Comparison of ENCODE assay signal across 19 cellular contexts in the genomic region with DNA sequence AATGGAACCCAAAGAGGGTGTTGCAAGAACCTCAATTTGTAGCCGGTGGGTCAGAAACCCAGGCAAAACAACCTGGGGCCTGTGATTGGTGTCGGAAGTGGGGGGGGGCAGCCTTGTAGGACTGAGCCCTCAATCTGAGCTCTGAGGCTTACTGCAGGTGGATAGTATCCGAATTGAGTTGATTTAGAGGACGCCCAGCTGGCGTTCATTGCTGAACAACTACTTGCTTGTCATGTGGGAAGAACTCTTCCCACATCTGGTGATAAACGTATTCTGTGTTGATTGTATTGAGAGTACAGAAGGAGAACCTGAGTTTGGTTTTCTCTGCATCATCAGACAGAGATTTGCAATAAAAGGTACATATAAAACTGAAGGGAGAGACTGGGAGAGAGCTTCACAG.
"Had no signal": no experiment of that assay in that cellular context is flagged by ENCODE, and none has a peak within 500 bp of the region (broad histone marks: within the 10 kb centered on the region; RNA-seq: fewer than 3 reads in every experiment).

No MANE protein-coding gene starts in this region.

- H3K9me3 Mint-ChIP-seq: activated B cell treated with CpG ODN at 0.5 μM for 24 hours; activated T-helper 2 cell treated with anti-CD3 and anti-CD28 coated beads, Interferon-gamma antibody, Interleukin-2, Interleukin-4, amounts not matched to agents 10 μg/mL and 5 μg/mL and 100 μg/mL, durations not matched to agents 14 hours and 24 hours and 36 hours; nephron; T-helper 1 cell treated with Interleukin-12 subunit alpha and Interleukin-12 subunit beta and Interleukin-4 antibody, amounts not matched to agents 30 μg/mL and 1 μg/mL, for 36 hours had no signal

- DNase-seq: activated B cell treated with CpG ODN at 0.5 μM for 24 hours; activated CD4-positive, alpha-beta T cell treated with anti-CD3 and anti-CD28 coated beads, Interleukin-2, amount 10 ng/mL, durations not matched to agents 7 days and 5 days; activated naive CD4-positive, alpha-beta T cell treated with anti-CD3 and anti-CD28 coated beads, Interleukin-2, amount 50 U/mL, for 16 hours; activated T-cell treated with anti-CD3 and anti-CD28 coated beads for 4 hours; adrenal gland; effector memory CD4-positive, alpha-beta T cell; islet precursor cell; left lung; mesenchymal stem cell; occipital lobe; stimulated activated CD4-positive, alpha-beta T cell treated with anti-CD3 and anti-CD28 coated beads, Interleukin-2, amount 100 ng/mL, for 24 hours; stimulated activated naive CD4-positive, alpha-beta T cell treated with Interleukin-2 at 50 U/mL for 16 hours had no signal

- H3K9me3 ChIP-seq: adrenal gland, left lung, prostate gland, suprapubic skin had no signal

- H3K27ac Mint-ChIP-seq: activated B cell treated with CpG ODN at 0.5 μM for 24 hours; activated CD4-positive, alpha-beta T cell treated with anti-CD3 and anti-CD28 coated beads, Interleukin-2, amount 10 ng/mL, durations not matched to agents 7 days and 5 days; activated T-helper 2 cell treated with anti-CD3 and anti-CD28 coated beads, Interferon-gamma antibody, Interleukin-2, Interleukin-4, amounts not matched to agents 10 μg/mL and 5 μg/mL and 100 μg/mL, durations not matched to agents 14 hours and 24 hours and 36 hours; nephron; T-helper 1 cell treated with Interleukin-12 subunit alpha and Interleukin-12 subunit beta and Interleukin-4 antibody, amounts not matched to agents 30 μg/mL and 1 μg/mL, for 36 hours had no signal

- H3K27me3 ChIP-seq: adrenal gland, left lung, suprapubic skin had no signal

- H3K4me3 ChIP-seq: adrenal gland, left lung, prostate gland, suprapubic skin had no signal

- H3K27ac ChIP-seq: adrenal gland, left lung, prostate gland, suprapubic skin had no signal

- H3K27me3 Mint-ChIP-seq: activated B cell treated with CpG ODN at 0.5 μM for 24 hours; activated CD4-positive, alpha-beta T cell treated with anti-CD3 and anti-CD28 coated beads, Interleukin-2, amount 10 ng/mL, durations not matched to agents 7 days and 5 days; brain had no signal

- H3K4me3 Mint-ChIP-seq: activated B cell treated with CpG ODN at 0.5 μM for 24 hours; activated CD4-positive, alpha-beta T cell treated with anti-CD3 and anti-CD28 coated beads, Interleukin-2, amount 10 ng/mL, durations not matched to agents 7 days and 5 days; nephron; T-helper 1 cell treated with Interleukin-12 subunit alpha and Interleukin-12 subunit beta and Interleukin-4 antibody, amounts not matched to agents 30 μg/mL and 1 μg/mL, for 36 hours had no signal

- H3K36me3 ChIP-seq: adrenal gland, left lung, prostate gland, suprapubic skin had no signal

- ATAC-seq: left lung, sciatic nerve had no signal

- H3K4me1 ChIP-seq: prostate gland had no signal
